ENCODE assay signal across 12 cellular contexts in genomic region chr2:70907130-70907756, GRCh38. TPM values are rescaled to one million over a fixed set of nuclear protein-coding genes. Genes with fewer than 3 reads are reported as not detected.
DNase-seq lines count a peak whose midpoint lies in the region; ATAC-seq, FAIRE-seq and TF ChIP-seq lines count a peak whose summit lies in the region.
"Had no signal": no experiment of that assay in that cellular context is flagged by ENCODE, and none has a peak within 500 bp of the region (broad histone marks: within the 10 kb centered on the region; RNA-seq: fewer than 3 reads in every experiment).

No MANE protein-coding gene starts in this region.

- peak overlapping the region; percentile 87 for H3K4me3 Mint-ChIP-seq in type B pancreatic cell

- peaks cover 94% of the 10 kb centered on the region for H3K27me3 Mint-ChIP-seq in type B pancreatic cell

- FAIRE-seq in HepG2 (lab: Jason Lieb, UNC) = no peak

- H3K27ac ChIP-seq in heart left ventricle (no peak overlapping the region), HepG2 (ENCODE audit: extremely low read length, insufficient read depth, low read length) (no peak overlapping the region)

- H4K20me1 ChIP-seq in HepG2 (ENCODE audit: insufficient read depth, low read length) = no peaks in the 10 kb centered on the region; the same call in 1 of the 2 replicates

- H3K9ac ChIP-seq in HepG2 (ENCODE audit: insufficient read depth, low read depth, low read length) = no peak overlapping the region

- 12 to 31% (median 23%) methylated on average over 27 to 35 of the region's 35 CpGs for WGBS in heart left ventricle, 4 donors
- 96% methylated on average over 35 of the region's 35 CpGs for WGBS in HepG2 (ENCODE audit: low lambda C conversion rate)

- H3K4me1 Mint-ChIP-seq in type B pancreatic cell (ENCODE audit: unreplicated experiment) = peaks cover 12% of the 10 kb centered on the region

- H3K27ac Mint-ChIP-seq in type B pancreatic cell = no peak overlapping the region

- H3K36me3 ChIP-seq in heart left ventricle = no peaks in the 10 kb centered on the region
- H3K36me3 ChIP-seq in HepG2 (replicated peaks in 1 of 2; ENCODE audit: control insufficient read depth in 1 of 2, insufficient read depth in 2 of 2, low read length in 2 of 2) = no peaks in the 10 kb centered on the region; a peak in 2 of 5 replicates
- H3K36me3 ChIP-seq: uterus had no signal

- H3K27me3 ChIP-seq in heart left ventricle (peaks cover 35 to 100% (median 95%) of the 10 kb centered on the region in 9 donors), HepG2 (ENCODE audit: control insufficient read depth in 1 of 2, insufficient read depth in 2 of 2, low read length in 2 of 2) (no peaks in the 10 kb centered on the region)

- peaks cover 3% of the 10 kb centered on the region for H3K36me3 Mint-ChIP-seq in type B pancreatic cell

- H3K4me1 ChIP-seq in heart left ventricle = peaks cover 0 to 16% (median 2%) of the 10 kb centered on the region in 12 donors
- peaks cover 22% of the 10 kb centered on the region for H3K4me1 ChIP-seq in HepG2 (ENCODE audit: insufficient read depth, low read length)
- H3K4me1 ChIP-seq: uterus had no signal

- no peaks in the 10 kb centered on the region for H3K9me3 Mint-ChIP-seq in type B pancreatic cell

- no TSS peak for BruUV-seq in HepG2 (replicated peaks; lab: Mats Ljungman, UMichigan)

- TF ChIP-seq POLR2A in heart left ventricle (IDR thresholded peaks at IDR 0.05) (no peak), HepG2 (IDR thresholded peaks at IDR 0.05; ENCODE audit: insufficient read depth in 1 of 2, low read depth in 2 of 2, low read length in 2 of 2) (no peak)

- no peak for DNase-seq in heart left ventricle
- no peak for DNase-seq in left ventricle myocardium superior
- no peak for DNase-seq in astrocyte of the spinal cord (ENCODE audit: low read depth, low spot score)
- DNase-seq in HepG2 (ENCODE audit: low spot score) = no peak
- peak; percentile 65 for DNase-seq in type B pancreatic cell (ENCODE audit: extremely low spot score, unreplicated experiment)
- no peak for DNase-seq in NCI-H345 (lab: John Stamatoyannopoulos, UW)
- DNase-seq in globus pallidus (ENCODE audit: low spot score) = no peak
- DNase-seq: C1 segment of cervical spinal cord; RPMI8226; stimulated activated CD4-positive, alpha-beta T cell treated with anti-CD3 and anti-CD28 coated beads, Interleukin-12 subunit alpha, Interleukin-12 subunit beta, amount 100 ng/mL, for 4 hours; uterus had no signal

- intact Hi-C loops in heart left ventricle (cut with DNase I) = no loop called here
- intact Hi-C loops in left ventricle myocardium superior (cut with micrococcal nuclease) = no loop called here
- intact Hi-C loops in HepG2 (cut with micrococcal nuclease; ENCODE audit: unreplicated experiment) = no loop called here

- H2AFZ ChIP-seq in HepG2 (ENCODE audit: low read length) = no peak overlapping the region

- TF ChIP-seq CTCF in heart left ventricle (IDR thresholded peaks at IDR 0.05) (no peak), astrocyte of the spinal cord (IDR thresholded peaks at IDR 0.05; ENCODE audit: low read depth, low read length) (no peak), HepG2 (CRISPR knock-in tag; IDR thresholded peaks at IDR 0.05) (no peak), type B pancreatic cell (conservative IDR thresholded peaks at IDR 0.05) (no peak)

- no peak for TF ChIP-seq EP300 in HepG2 (IDR thresholded peaks at IDR 0.05; ENCODE audit: low read depth in 2 of 2, low read length in 2 of 2)
- no peak for TF ChIP-seq EP300 in HepG2 (CRISPR knock-in tag; IDR thresholded peaks at IDR 0.05; ENCODE audit: borderline replicate concordance)

- H3K4me3 ChIP-seq in heart left ventricle (peak overlapping the region in 8 of 12 donors; percentile 12 to 45 (median 28)), astrocyte of the spinal cord (ENCODE audit: low read depth, low read length) (peak overlapping the region; percentile 2), HepG2 (replicated peaks in 1 of 3; ENCODE audit: insufficient read depth in 1 of 3, low read depth in 2 of 3, low read length in 3 of 3) (no peak overlapping the region)
- H3K4me3 ChIP-seq: uterus had no signal

- no peak overlapping the region for H3K4me2 ChIP-seq in HepG2 (ENCODE audit: low read depth, low read length)

- H3K79me2 ChIP-seq in HepG2 (ENCODE audit: insufficient read depth, low read length) = peaks cover 5% of the 10 kb centered on the region

- CTCF ChIA-PET in HepG2 (lab: Yijun Ruan, JAX; ENCODE audit: low intra/inter-chr PET ratio, low total read pairs) = no interaction called here

- in situ Hi-C loops in astrocyte of the spinal cord (cut with HindIII; ENCODE audit: low sequenced_read_pairs) = no loop called here
- in situ Hi-C loops in HepG2 (cut with HindIII; ENCODE audit: extremely low pct_ligation_motif_present, low pct_unique_long_range_greater_than_20kb) = no loop called here

- ATAC-seq in heart left ventricle (peak in 1 of 4 donors; percentile 18), left ventricle myocardium superior (no peak), HepG2 (no peak), HG02623 (IDR thresholded peaks at IDR 0.05; ENCODE audit: unreplicated experiment) (no peak)

- POLR2A ChIA-PET in HepG2 (lab: Yijun Ruan, JAX) = no interaction called here

- H3K9me3 ChIP-seq in heart left ventricle (no peaks in the 10 kb centered on the region), HepG2 (ENCODE audit: low read length) (no peaks in the 10 kb centered on the region)
- H3K9me3 ChIP-seq: uterus had no signal

- no peak for TF ChIP-seq RAD21 in HepG2 (CRISPR knock-in tag; IDR thresholded peaks at IDR 0.05)

TF ChIP-seq in HepG2, 621 proteins besides CTCF, POLR2A, EP300 and RAD21 (continues in another document):
- no peak for TF ChIP-seq SCMH1 (CRISPR knock-in tag; IDR thresholded peaks at IDR 0.05; ENCODE audit: borderline replicate concordance)
- TF ChIP-seq GATAD1 (CRISPR knock-in tag; IDR thresholded peaks at IDR 0.05) = no peak

RNA-seq across cellular contexts. Expression of gene VAX2, which starts 6.9 kb away (rescaled TPM):
- total RNA-seq in heart left ventricle (under 1 TPM in 6 of 9 donors, not detected in 3; 0.19 to 0.63 (median 0.55) TPM), left ventricle myocardium superior (not detected), HepG2 (2016; rRNA removed; fragmentation: Illumina TruSeq; extraction: Trizol) (3.9 and 4.1 TPM in 2 replicates), type B pancreatic cell (ENCODE audit: low replicate concordance) (1.2 and 1.3 TPM in 2 replicates)
- polyA plus RNA-seq in heart left ventricle (1 to 10 TPM in 1 of 2 donors, under 1 TPM in 1; 0.08 to 1.1 TPM), HepG2 (2011; rRNA removed) (2.1 and 3.0 TPM in 2 replicates)
- total RNA-seq in HepG2 (2016; cell fraction: cytosol; rRNA removed; fragmentation: Illumina TruSeq; extraction: Trizol; ENCODE audit: low read depth) = 3.0 and 3.9 TPM in 2 replicates
- total RNA-seq in HepG2 (2016; cell fraction: insoluble cytoplasmic fraction; rRNA removed; fragmentation: Illumina TruSeq; extraction: Trizol) = 3.6 and 4.7 TPM in 2 replicates
- 3.2 and 4.6 TPM in 2 replicates for total RNA-seq in HepG2 (2016; cell fraction: membrane; rRNA removed; fragmentation: Illumina TruSeq; extraction: Trizol)
- total RNA-seq in HepG2 (2016; cell fraction: nucleus; rRNA removed; fragmentation: Illumina TruSeq; extraction: Trizol) = 2.9 and 3.6 TPM in 2 replicates
- polyA plus RNA-seq in HepG2 (2011; cell fraction: cytosol; rRNA removed) = 0.96 and 1.5 TPM in 2 replicates
- polyA plus RNA-seq in HepG2 (2011; cell fraction: nucleus; rRNA removed) = 12.7 and 15.3 TPM in 2 replicates
- polyA plus RNA-seq in HepG2 (2012) = 1.0 and 1.3 TPM in 2 replicates
- polyA plus RNA-seq in HepG2 (2016; cell fraction: cytosol; fragmentation: Illumina TruSeq; extraction: Trizol; ENCODE audit: low read depth) = 4.8 and 4.9 TPM in 2 replicates
- 4.6 and 5.5 TPM in 2 replicates for polyA plus RNA-seq in HepG2 (2016; cell fraction: insoluble cytoplasmic fraction; fragmentation: Illumina TruSeq; extraction: Trizol; ENCODE audit: low read depth)
- polyA plus RNA-seq in HepG2 (2016; cell fraction: membrane; fragmentation: Illumina TruSeq; extraction: Trizol; ENCODE audit: low read depth) = 4.6 and 5.0 TPM in 2 replicates
- 6.7 and 8.7 TPM in 2 replicates for polyA plus RNA-seq in HepG2 (2016; cell fraction: nucleus; fragmentation: Illumina TruSeq; extraction: Trizol; ENCODE audit: insufficient read depth, low read depth)
- polyA minus RNA-seq in HepG2 (2011; rRNA and poly(A)+ RNA removed; ENCODE audit: low replicate concordance) = 1.1 TPM in 1 of 2 replicates, not detected in the other
- polyA minus RNA-seq in HepG2 (2011; cell fraction: cytosol; rRNA and poly(A)+ RNA removed) = 0.59 and 1.1 TPM in 2 replicates
- polyA minus RNA-seq in HepG2 (2011; cell fraction: nucleus; rRNA and poly(A)+ RNA removed) = 3.0 and 3.3 TPM in 2 replicates

RNA-seq across cellular contexts. Expression of gene ATP6V1B1, which starts 28.5 kb away (rescaled TPM):
- total RNA-seq in heart left ventricle (under 1 TPM in 5 of 9 donors, not detected in 4; 0.16 to 0.60 (median 0.48) TPM), left ventricle myocardium superior (not detected), HepG2 (2016; rRNA removed; fragmentation: Illumina TruSeq; extraction: Trizol) (0.58 TPM in 1 of 2 replicates, not detected in the other), type B pancreatic cell (ENCODE audit: low replicate concordance) (6.3 and 8.6 TPM in 2 replicates)
- polyA plus RNA-seq in heart left ventricle (1 to 10 TPM in 1 of 2 donors, under 1 TPM in 1; 0.19 to 1.8 TPM), HepG2 (2011; rRNA removed) (1.6 and 1.8 TPM in 2 replicates)
- total RNA-seq in HepG2 (2016; cell fraction: cytosol; rRNA removed; fragmentation: Illumina TruSeq; extraction: Trizol; ENCODE audit: low read depth) = not detected in 2 replicates
- total RNA-seq in HepG2 (2016; cell fraction: insoluble cytoplasmic fraction; rRNA removed; fragmentation: Illumina TruSeq; extraction: Trizol) = 0.37 and 1.5 TPM in 2 replicates
- total RNA-seq in HepG2 (2016; cell fraction: membrane; rRNA removed; fragmentation: Illumina TruSeq; extraction: Trizol) = not detected in 2 replicates
- total RNA-seq in HepG2 (2016; cell fraction: nucleus; rRNA removed; fragmentation: Illumina TruSeq; extraction: Trizol) = 2.3 and 2.4 TPM in 2 replicates
- polyA plus RNA-seq in HepG2 (2011; cell fraction: cytosol; rRNA removed) = 0.21 and 0.30 TPM in 2 replicates
- polyA plus RNA-seq in HepG2 (2011; cell fraction: nucleus; rRNA removed) = 24.4 and 25.8 TPM in 2 replicates
- polyA plus RNA-seq in HepG2 (2012) = 1.7 and 2.1 TPM in 2 replicates
- 0.07 and 0.08 TPM in 2 replicates for polyA plus RNA-seq in HepG2 (2016; cell fraction: cytosol; fragmentation: Illumina TruSeq; extraction: Trizol; ENCODE audit: low read depth)
- 0.31 TPM in 1 of 2 replicates, not detected in the other for polyA plus RNA-seq in HepG2 (2016; cell fraction: insoluble cytoplasmic fraction; fragmentation: Illumina TruSeq; extraction: Trizol; ENCODE audit: low read depth)
- 0.12 TPM in 1 of 2 replicates, not detected in the other for polyA plus RNA-seq in HepG2 (2016; cell fraction: membrane; fragmentation: Illumina TruSeq; extraction: Trizol; ENCODE audit: low read depth)
- polyA plus RNA-seq in HepG2 (2016; cell fraction: nucleus; fragmentation: Illumina TruSeq; extraction: Trizol; ENCODE audit: insufficient read depth, low read depth) = 7.8 and 11.0 TPM in 2 replicates
- polyA minus RNA-seq in HepG2 (2011; rRNA and poly(A)+ RNA removed; ENCODE audit: low replicate concordance) = 0.18 TPM in 1 of 2 replicates, not detected in the other
- not detected in 2 replicates for polyA minus RNA-seq in HepG2 (2011; cell fraction: cytosol; rRNA and poly(A)+ RNA removed)
- polyA minus RNA-seq in HepG2 (2011; cell fraction: nucleus; rRNA and poly(A)+ RNA removed) = 1.5 and 3.5 TPM in 2 replicates

Comparison
In these comparisons a context has a peak if more than half of its experiments do, and no peak if none do; other contexts are left out.
1. H3K4me3 ChIP-seq: peak in heart left ventricle (8 of 12) and astrocyte of the spinal cord (single experiment); none in HepG2 (0 of 3).